ENCODE assay signal across 22 cellular contexts in genomic region chr1:1319646-1319941, GRCh38. TPM values are rescaled to one million over a fixed set of nuclear protein-coding genes. Genes with fewer than 3 reads are reported as not detected.
DNase-seq lines count a peak whose midpoint lies in the region; TF ChIP-seq lines count a peak whose summit lies in the region.
"Had no signal": no experiment of that assay in that cellular context is flagged by ENCODE, and none has a peak within 500 bp of the region (broad histone marks: within the 10 kb centered on the region; RNA-seq: fewer than 3 reads in every experiment).

No MANE protein-coding gene starts in this region.

- POLR2A ChIA-PET in RWPE1 (lab: Yijun Ruan, JAX; ENCODE audit: low non-redundant PET): no interaction called here

- TF ChIP-seq POLR2A in sigmoid colon (IDR thresholded peaks at IDR 0.05): no peak

- H3K9me3 ChIP-seq in BLaER1 treated with 17β-estradiol and CSF1 and Interleukin-3, amounts not matched to agents 10 nM and 100 nM (replicated peaks in 1 of 11): no peaks in the 10 kb centered on the region
- H3K9me3 ChIP-seq in sigmoid colon: no peaks in the 10 kb centered on the region
- H3K9me3 ChIP-seq: ascending aorta, esophagus squamous epithelium had no signal

- peak overlapping the region in 7 of 11 experiments; percentile 21 to 60 (median 55); a peak in 7 of 22 replicates for H3K9ac ChIP-seq in BLaER1 treated with 17β-estradiol and CSF1 and Interleukin-3, amounts not matched to agents 10 nM and 100 nM
- H3K9ac ChIP-seq: neural progenitor cell had no signal

- CTCF ChIA-PET in RWPE1 (lab: Yijun Ruan, JAX): no interaction called here

- H3K27ac ChIP-seq in BLaER1 treated with 17β-estradiol and CSF1 and Interleukin-3, amounts not matched to agents 10 nM and 100 nM: no peak overlapping the region
- H3K27ac ChIP-seq in RWPE1 (peak overlapping the region; percentile 100), sigmoid colon (peak overlapping the region; percentile 29 to 90 (median 84))
- H3K27ac ChIP-seq: neural progenitor cell had no signal

- H3K4me2 ChIP-seq in BLaER1 treated with 17β-estradiol and CSF1 and Interleukin-3, amounts not matched to agents 10 nM and 100 nM: no peak overlapping the region
- H3K4me2 ChIP-seq: neural progenitor cell had no signal

- H3K4me1 ChIP-seq in BLaER1 treated with 17β-estradiol and CSF1 and Interleukin-3, amounts not matched to agents 10 nM and 100 nM: peaks cover 10 to 31% (median 26%) of the 10 kb centered on the region in 10 experiments
- peaks cover 3 to 78% (median 72%) of the 10 kb centered on the region in 4 donors for H3K4me1 ChIP-seq in sigmoid colon

- H3K4me3 ChIP-seq in BLaER1 treated with 17β-estradiol and CSF1 and Interleukin-3, amounts not matched to agents 10 nM and 100 nM: no peak overlapping the region
- no peak overlapping the region for H3K4me3 ChIP-seq in sigmoid colon
- H3K4me3 ChIP-seq: ascending aorta, esophagus squamous epithelium, neural progenitor cell, skin epidermis had no signal

- DNase-seq in RWPE1 (ENCODE audit: low spot score) (no peak), sigmoid colon (no peak), NCI-H82 treated with DMSO at 0.1 percent for 48 hours (lab: John Stamatoyannopoulos, UW; ENCODE audit: unreplicated experiment) (no peak), NCI-H2107 (lab: John Stamatoyannopoulos, UW) (no peak)
- DNase-seq in stimulated activated CD8-positive, alpha-beta memory T cell treated with anti-CD3 and anti-CD28 coated beads, Interleukin-4, amount 100 ng/mL, for 48 hours: no peak
- DNase-seq: activated CD4-positive, alpha-beta memory T cell treated with anti-CD3 and anti-CD28 coated beads, Interleukin-2, amount 10 ng/mL, durations not matched to agents 7 days and 5 days; activated naive CD4-positive, alpha-beta T cell treated with anti-CD3 and anti-CD28 coated beads, Interleukin-2, amount 50 U/mL, for 16 hours; activated T-cell treated with anti-CD3 and anti-CD28 coated beads, Interleukin-2, amount 50 U/mL, for 1 hour; CD8-positive, alpha-beta memory T cell; effector memory CD4-positive, alpha-beta T cell; esophagus squamous epithelium; KBM-7; left cardiac atrium; midbrain; NCI-H187 treated with DMSO at 0.1 percent for 48 hours; NCI-H226; NCI-H82 had no signal

- no peak for TF ChIP-seq EP300 in sigmoid colon (IDR thresholded peaks at IDR 0.05)

- peaks cover 50 to 89% (median 83%) of the 10 kb centered on the region in 11 experiments for H4K20me1 ChIP-seq in BLaER1 treated with 17β-estradiol and CSF1 and Interleukin-3, amounts not matched to agents 10 nM and 100 nM

- 88 to 95% methylated on average over 13 of the region's 13 CpGs for WGBS in sigmoid colon, 2 donors

- peaks cover 51 to 80% (median 69%) of the 10 kb centered on the region in 11 experiments for H3K36me3 ChIP-seq in BLaER1 treated with 17β-estradiol and CSF1 and Interleukin-3, amounts not matched to agents 10 nM and 100 nM
- peaks cover 6 to 43% (median 14%) of the 10 kb centered on the region in 4 donors for H3K36me3 ChIP-seq in sigmoid colon
- H3K36me3 ChIP-seq: neural progenitor cell had no signal

- H3K27me3 ChIP-seq in BLaER1 treated with 17β-estradiol and CSF1 and Interleukin-3, amounts not matched to agents 10 nM and 100 nM: no peaks in the 10 kb centered on the region
- no peaks in the 10 kb centered on the region for H3K27me3 ChIP-seq in sigmoid colon
- H3K27me3 ChIP-seq: ascending aorta, esophagus squamous epithelium, neural progenitor cell had no signal

- intact Hi-C loops in sigmoid colon (cut with DNase I): no loop called here

- no peak for TF ChIP-seq CTCF in RWPE1 (conservative IDR thresholded peaks at IDR 0.05; ENCODE audit: low read depth)
- no peak for TF ChIP-seq CTCF in sigmoid colon (IDR thresholded peaks at IDR 0.05)

RNA-seq across cellular contexts. Expression of gene INTS11, which starts 4.9 kb away (rescaled TPM):
- total RNA-seq in sigmoid colon: 100 to 1,000 TPM in 1 of 4 donors, 10 to 100 TPM in 3; 83.8 to 135 (median 93.4) TPM
- polyA plus RNA-seq in sigmoid colon: 100 to 1,000 TPM in 1 of 3 donors, 10 to 100 TPM in 2; 58.3 to 117 (median 62.7) TPM

RNA-seq across cellular contexts. Expression of gene CPTP, which starts 5.0 kb away (rescaled TPM):
- total RNA-seq in sigmoid colon: 10 to 100 TPM in 2 of 4 donors, 1 to 10 TPM in 2; 8.4 to 21.6 (median 10.5) TPM
- 10 to 100 TPM; 41.4 to 57.1 (median 42.0) TPM for polyA plus RNA-seq in sigmoid colon

RNA-seq across cellular contexts. Expression of gene PUSL1, which starts 11.2 kb away (rescaled TPM):
- total RNA-seq in sigmoid colon: 10 to 100 TPM; 15.7 to 24.0 (median 20.4) TPM
- polyA plus RNA-seq in sigmoid colon: 10 to 100 TPM; 12.6 to 22.3 (median 12.7) TPM

RNA-seq across cellular contexts. Expression of gene TAS1R3, which starts 11.5 kb away (rescaled TPM):
- total RNA-seq in sigmoid colon: not detected
- under 1 TPM in 2 of 3 donors, not detected in 1; 0.60 to 0.64 TPM for polyA plus RNA-seq in sigmoid colon
- total RNA-seq: SK-MEL-5 had no signal

RNA-seq across cellular contexts. Expression of gene ACAP3, which starts 11.9 kb away (rescaled TPM):
- 10 to 100 TPM; 21.4 to 57.1 (median 33.4) TPM for total RNA-seq in sigmoid colon
- 10 to 100 TPM in 1 of 3 donors, 1 to 10 TPM in 2; 7.2 to 41.8 (median 8.3) TPM for polyA plus RNA-seq in sigmoid colon

Comparison
In these comparisons a context has a peak if more than half of its experiments do, and no peak if none do; other contexts are left out.
1. H3K27ac ChIP-seq: peak in RWPE1 (single experiment) and sigmoid colon (4 of 4); none in BLaER1 treated with 17β-estradiol and CSF1 and Interleukin-3, amounts not matched to agents 10 nM and 100 nM (0 of 11).